10 cellular contexts compared by ENCODE assay signal in genomic region chr6:6610031-6610591, GRCh38. TPM values are rescaled to one million over a fixed set of nuclear protein-coding genes. Genes with fewer than 3 reads are reported as not detected.
DNase-seq lines count a peak whose midpoint lies in the region; ATAC-seq and TF ChIP-seq lines count a peak whose summit lies in the region.
"Had no signal": no experiment of that assay in that cellular context is flagged by ENCODE, and none has a peak within 500 bp of the region (broad histone marks: within the 10 kb centered on the region; RNA-seq: fewer than 3 reads in every experiment).

No MANE protein-coding gene starts in this region.

- H3K4me3 ChIP-seq in BE2C (ENCODE audit: low read depth, low read length), result no peak overlapping the region
- H3K4me3 ChIP-seq: thoracic aorta had no signal

- TF ChIP-seq CTCF in GM13976 (IDR thresholded peaks at IDR 0.05; ENCODE audit: borderline replicate concordance, control extremely low read depth, extremely low read depth, insufficient read depth, missing control alignments) (no peak), H9 (conservative IDR thresholded peaks at IDR 0.05) (no peak), BE2C (IDR thresholded peaks at IDR 0.05; ENCODE audit: low read depth, low read length) (no peak)

- no peak overlapping the region for H3K4ac ChIP-seq in H9 (ENCODE audit: low read depth, low read length)

- in situ Hi-C loops in GM13976 (cut with MboI; ENCODE audit: low sequenced_read_pairs, unreplicated experiment), result no loop called here

- no peak overlapping the region for H2BK20ac ChIP-seq in H9 (ENCODE audit: low read depth, low read length, poor library complexity, severe bottlenecking)

- no peak overlapping the region for H2BK5ac ChIP-seq in H9 (ENCODE audit: insufficient read length, low read length)

- no peaks in the 10 kb centered on the region for H3K79me1 ChIP-seq in H9 (ENCODE audit: insufficient read depth, low read depth, low read length, poor library complexity, severe bottlenecking)

- no peak overlapping the region for H3K23ac ChIP-seq in H9 (ENCODE audit: insufficient read length, low read depth, low read length)

- H3K23me2 ChIP-seq in H9 (ENCODE audit: insufficient read length, low read depth, low read length, poor library complexity, severe bottlenecking), result no peaks in the 10 kb centered on the region

- no peak overlapping the region for H3K18ac ChIP-seq in H9 (ENCODE audit: insufficient read length, low read depth, low read length)

- no peak overlapping the region for H4K5ac ChIP-seq in H9 (ENCODE audit: insufficient read length, low read depth, low read length)

- peaks cover 68% of the 10 kb centered on the region for H3K4me1 Mint-ChIP-seq in activated naive CD8-positive, alpha-beta T cell (ENCODE audit: low read depth)
- peaks cover 4 to 7% of the 10 kb centered on the region in 2 experiments; a peak in 3 of 4 replicates for H3K4me1 Mint-ChIP-seq in H9

- no peaks in the 10 kb centered on the region for H4K20me1 ChIP-seq in H9 (ENCODE audit: control insufficient read depth, insufficient read depth, insufficient read length)

- no peak overlapping the region for H3K4me3 Mint-ChIP-seq in activated naive CD8-positive, alpha-beta T cell
- H3K4me3 Mint-ChIP-seq in H9, result no peak overlapping the region

- peak overlapping the region; percentile 87 for H3K27ac Mint-ChIP-seq in activated naive CD8-positive, alpha-beta T cell
- no peak overlapping the region for H3K27ac Mint-ChIP-seq in H9

- H3K36me3 Mint-ChIP-seq in activated naive CD8-positive, alpha-beta T cell, result no peaks in the 10 kb centered on the region
- H3K36me3 Mint-ChIP-seq in H9 (ENCODE audit: insufficient read depth in 1 of 3, low read depth in 3 of 3), result peaks cover 0 to 5% (median 0%) of the 10 kb centered on the region in 3 experiments; a peak in 1 of 7 replicates

- DNase-seq in GM13976 (ENCODE audit: low spot score), result peak; percentile 64
- DNase-seq in H9, result no peak
- no peak for DNase-seq in EL
- no peak for DNase-seq in islet precursor cell
- DNase-seq in BE2C, result no peak

- H2BK120ac ChIP-seq in H9 (ENCODE audit: low read depth, low read length, poor library complexity, severe bottlenecking), result no peak overlapping the region

- H3K36me3 ChIP-seq in BE2C, result no peaks in the 10 kb centered on the region
- H3K36me3 ChIP-seq: thoracic aorta had no signal

- H3T11ph ChIP-seq in H9 (ENCODE audit: low read length), result no peak overlapping the region

- H3K14ac ChIP-seq in H9 (ENCODE audit: insufficient read depth, low read length), result no peak overlapping the region

- H4K8ac ChIP-seq in H9 (replicated peaks; ENCODE audit: insufficient read length, low read depth, low read length), result no peak overlapping the region

- H3K27ac ChIP-seq in H9 (ENCODE audit: insufficient read length, low read depth, low read length), result no peak overlapping the region
- H3K27ac ChIP-seq: thoracic aorta had no signal

- no peak overlapping the region for H2AK5ac ChIP-seq in H9 (ENCODE audit: insufficient read length, low read length)

- H3K27me3 ChIP-seq in H9 (ENCODE audit: insufficient read depth, low read length), result no peaks in the 10 kb centered on the region
- no peaks in the 10 kb centered on the region for H3K27me3 ChIP-seq in BE2C

- no peak overlapping the region for H3K9ac ChIP-seq in H9 (ENCODE audit: extremely low read depth, insufficient read length, low read length)

- H2BK12ac ChIP-seq in H9 (ENCODE audit: insufficient read length, low read depth, low read length), result no peak overlapping the region

- H4K91ac ChIP-seq in H9 (ENCODE audit: insufficient read length, low read depth, low read length), result no peak overlapping the region

- H3K9me3 ChIP-seq in H9 (ENCODE audit: control insufficient read depth, low read depth, low read length) (no peaks in the 10 kb centered on the region), BE2C (no peaks in the 10 kb centered on the region)
- H3K9me3 ChIP-seq: thoracic aorta had no signal

- H2AFZ ChIP-seq in H9 (ENCODE audit: low read length), result no peak overlapping the region

- ATAC-seq in GM21423 (IDR thresholded peaks at IDR 0.05; ENCODE audit: unreplicated experiment) (peak; percentile 96), HG03571 (IDR thresholded peaks at IDR 0.05; ENCODE audit: unreplicated experiment) (peak; percentile 89)

- H3K27me3 Mint-ChIP-seq in activated naive CD8-positive, alpha-beta T cell, result no peaks in the 10 kb centered on the region
- peaks cover 2% of the 10 kb centered on the region for H3K27me3 Mint-ChIP-seq in H9 (ENCODE audit: low read depth)

- no peak overlapping the region for H3K56ac ChIP-seq in H9 (ENCODE audit: insufficient read length, low read depth, low read length)

- no peaks in the 10 kb centered on the region for H3K4me1 ChIP-seq in H9 (ENCODE audit: insufficient read depth, low read length)
- H3K4me1 ChIP-seq in BE2C, result no peaks in the 10 kb centered on the region

- H3K9me3 Mint-ChIP-seq in activated naive CD8-positive, alpha-beta T cell (ENCODE audit: low read depth), result no peaks in the 10 kb centered on the region
- H3K9me3 Mint-ChIP-seq in H9, result no peaks in the 10 kb centered on the region; a peak in 1 of 5 replicates

- H3K79me2 ChIP-seq in H9 (ENCODE audit: insufficient read depth, low read length), result no peaks in the 10 kb centered on the region

- WGBS in H9 (ENCODE audit: extremely low coverage, insufficient read length, low lambda C conversion rate), result no CpG with 5 or more reads among the region's 10 CpGs

- no peak overlapping the region for H2BK15ac ChIP-seq in H9 (ENCODE audit: low read depth, low read length)

- H3K4me2 ChIP-seq in H9 (ENCODE audit: insufficient read depth, insufficient read length, low read length), result no peak overlapping the region

RNA-seq across cellular contexts. Expression of gene LY86, which starts 21.6 kb away (rescaled TPM):
- total RNA-seq in H9 (2021), result not detected in 2 replicates
- not detected for polyA plus RNA-seq in BE2C (2012; ENCODE audit: insufficient read depth, insufficient read length, low read depth)
- total RNA-seq: lung microvascular endothelial cell had no signal
